In the genomic region with DNA sequence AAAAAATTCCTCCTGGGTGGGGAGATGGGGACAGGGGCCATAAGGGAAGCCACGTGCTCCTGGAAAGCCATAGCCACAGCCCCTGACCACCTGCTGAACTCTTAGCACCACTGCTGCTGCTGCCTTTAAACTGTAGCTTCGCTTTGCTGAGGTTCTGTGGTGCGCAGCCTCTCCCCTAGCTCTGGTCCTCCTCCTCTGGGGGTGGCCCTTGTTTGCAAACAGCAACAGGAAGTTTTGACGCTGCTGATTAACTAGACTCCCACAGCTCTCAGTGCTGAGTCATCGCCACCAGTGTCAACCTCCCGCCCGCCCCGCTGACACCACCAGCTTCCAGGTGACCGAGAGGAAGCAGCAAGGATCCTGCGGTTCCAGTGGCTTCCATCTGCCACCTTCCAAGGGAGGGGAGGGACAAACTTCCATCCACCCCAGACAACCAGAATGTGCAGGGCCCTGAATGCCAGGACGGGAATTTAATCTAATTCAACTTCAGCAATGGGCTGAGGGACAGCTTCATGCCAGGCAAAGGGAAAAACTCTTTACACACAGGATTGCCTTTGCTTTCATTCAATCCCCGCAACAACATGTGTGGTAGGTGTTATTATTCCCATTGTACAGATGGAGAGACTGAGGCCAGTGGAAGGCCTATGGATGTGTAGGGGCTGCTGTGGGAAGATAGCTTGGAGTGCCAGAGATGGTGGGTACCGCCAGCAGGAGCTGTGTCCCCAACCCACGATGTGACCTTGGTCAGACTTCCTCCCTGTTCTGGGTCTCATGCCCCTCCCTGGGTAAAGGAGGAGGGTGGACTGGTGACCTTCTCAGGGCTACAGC, we compare ENCODE assay signal across 8 cellular contexts. TPM values are rescaled to one million over a fixed set of nuclear protein-coding genes. Genes with fewer than 3 reads are reported as not detected.
DNase-seq lines count a peak whose midpoint lies in the region; ATAC-seq, FAIRE-seq and TF ChIP-seq lines count a peak whose summit lies in the region.

No MANE protein-coding gene starts in this region.

- H3K36me3 ChIP-seq in Peyer's patch (no peaks in the 10 kb centered on the region), left ventricle myocardium inferior (no peaks in the 10 kb centered on the region), small intestine (ENCODE audit: control insufficient read depth in 2 of 2, insufficient read depth in 2 of 2, low read length in 2 of 2) (no peaks in the 10 kb centered on the region)

- no peaks in the 10 kb centered on the region for H3K9me3 Mint-ChIP-seq in activated T-helper 2 cell treated with anti-CD3 and anti-CD28 coated beads, Interferon-gamma antibody, Interleukin-2, Interleukin-4, amounts not matched to agents 10 μg/mL and 5 μg/mL and 100 μg/mL, durations not matched to agents 14 hours and 24 hours and 36 hours

- peak; percentile 99 for ATAC-seq in GM19043 (IDR thresholded peaks at IDR 0.05; ENCODE audit: low read depth, unreplicated experiment)
- peak; percentile 98 for ATAC-seq in HG03175 (IDR thresholded peaks at IDR 0.05; ENCODE audit: unreplicated experiment)

- no peak for FAIRE-seq in small intestine (lab: Jason Lieb, UNC)

- no peaks in the 10 kb centered on the region for H3K36me3 Mint-ChIP-seq in activated T-helper 2 cell treated with anti-CD3 and anti-CD28 coated beads, Interferon-gamma antibody, Interleukin-2, Interleukin-4, amounts not matched to agents 10 μg/mL and 5 μg/mL and 100 μg/mL, durations not matched to agents 14 hours and 24 hours and 36 hours (ENCODE audit: low read depth)

- peak overlapping the region; percentile 39 for H3K4me3 Mint-ChIP-seq in activated T-helper 2 cell treated with anti-CD3 and anti-CD28 coated beads, Interferon-gamma antibody, Interleukin-2, Interleukin-4, amounts not matched to agents 10 μg/mL and 5 μg/mL and 100 μg/mL, durations not matched to agents 14 hours and 24 hours and 36 hours (ENCODE audit: low read depth)

- intact Hi-C loops in activated T-helper 2 cell treated with anti-CD3 and anti-CD28 coated beads, Interferon-gamma antibody, Interleukin-2, Interleukin-4, amounts not matched to agents 10 μg/mL and 5 μg/mL and 100 μg/mL, durations not matched to agents 14 hours and 24 hours and 36 hours (cut with micrococcal nuclease), result loop anchor here (2.0 to 5.0 kb wide), 2 partner anchors 73 to 190 kb away; a partner anchor contains a TSS
- intact Hi-C loops in left ventricle myocardium inferior (cut with micrococcal nuclease), result no loop called here

- no peaks in the 10 kb centered on the region for H3K9me3 ChIP-seq in Peyer's patch
- H3K9me3 ChIP-seq in left ventricle myocardium inferior (replicated peaks), result no peaks in the 10 kb centered on the region
- H3K9me3 ChIP-seq in small intestine (ENCODE audit: control insufficient read depth, low read depth), result no peaks in the 10 kb centered on the region

- H3K4me3 ChIP-seq in Peyer's patch, result no peak overlapping the region
- no peak overlapping the region for H3K4me3 ChIP-seq in left ventricle myocardium inferior
- no peak overlapping the region for H3K4me3 ChIP-seq in small intestine (ENCODE audit: low read depth in 1 of 2, low read length in 2 of 2)

- TF ChIP-seq POLR2A in Peyer's patch (IDR thresholded peaks at IDR 0.05), result peak; percentile 15 to 48

- peaks cover 0 to 32% (median 7%) of the 10 kb centered on the region in 4 donors for H3K4me1 ChIP-seq in Peyer's patch
- peaks cover 45% of the 10 kb centered on the region for H3K4me1 ChIP-seq in left ventricle myocardium inferior
- H3K4me1 ChIP-seq in small intestine (ENCODE audit: control insufficient read depth in 2 of 2, insufficient read depth in 1 of 2, low read depth in 1 of 2, low read length in 1 of 2), result peaks cover 11 to 16% of the 10 kb centered on the region in 2 donors

- DNase-seq in Peyer's patch (peak; percentile 70 to 95 (median 87)), left ventricle myocardium inferior (peak; percentile 75), small intestine (peak; percentile 97), NCI-H446 treated with DMSO at 0.1 percent for 48 hours (lab: John Stamatoyannopoulos, UW) (no peak)
- DNase-seq in activated T-helper 2 cell treated with anti-CD3 and anti-CD28 coated beads, Interferon-gamma antibody, Interleukin-2, Interleukin-4, amounts not matched to agents 10 μg/mL and 5 μg/mL and 100 μg/mL, durations not matched to agents 14 hours and 24 hours and 36 hours (ENCODE audit: low spot score), result peak; percentile 78

- H3K27ac ChIP-seq in C4-2B (peak overlapping the region; percentile 28), Peyer's patch (peak overlapping the region; percentile 38 to 88 (median 56)), left ventricle myocardium inferior (replicated peaks) (peak overlapping the region; percentile 71), small intestine (ENCODE audit: low read depth in 1 of 2, low read length in 1 of 2) (peak overlapping the region; percentile 72 to 83)

- H3K27me3 Mint-ChIP-seq in activated T-helper 2 cell treated with anti-CD3 and anti-CD28 coated beads, Interferon-gamma antibody, Interleukin-2, Interleukin-4, amounts not matched to agents 10 μg/mL and 5 μg/mL and 100 μg/mL, durations not matched to agents 14 hours and 24 hours and 36 hours (ENCODE audit: low read depth), result peaks cover 17% of the 10 kb centered on the region

- H3K4me1 Mint-ChIP-seq in activated T-helper 2 cell treated with anti-CD3 and anti-CD28 coated beads, Interferon-gamma antibody, Interleukin-2, Interleukin-4, amounts not matched to agents 10 μg/mL and 5 μg/mL and 100 μg/mL, durations not matched to agents 14 hours and 24 hours and 36 hours (ENCODE audit: low read depth), result peaks cover 17% of the 10 kb centered on the region

- TF ChIP-seq CTCF in C4-2B (conservative IDR thresholded peaks at IDR 0.05) (no peak), Peyer's patch (IDR thresholded peaks at IDR 0.05) (no peak), left ventricle myocardium inferior (IDR thresholded peaks at IDR 0.05; ENCODE audit: borderline replicate concordance) (no peak)

- 14 to 29% (median 15%) methylated on average over 14 of the region's 14 CpGs for WGBS in small intestine, 3 donors

- H3K27me3 ChIP-seq in Peyer's patch (no peaks in the 10 kb centered on the region), left ventricle myocardium inferior (ENCODE audit: low read depth) (no peaks in the 10 kb centered on the region), small intestine (ENCODE audit: control insufficient read depth in 2 of 2, insufficient read depth in 2 of 2, low read length in 2 of 2) (no peaks in the 10 kb centered on the region)

- H3K27ac Mint-ChIP-seq in activated T-helper 2 cell treated with anti-CD3 and anti-CD28 coated beads, Interferon-gamma antibody, Interleukin-2, Interleukin-4, amounts not matched to agents 10 μg/mL and 5 μg/mL and 100 μg/mL, durations not matched to agents 14 hours and 24 hours and 36 hours, result peak overlapping the region; percentile 70

RNA-seq across cellular contexts. Expression of a gene that starts 8.1 kb away (rescaled TPM):
- total RNA-seq in Peyer's patch (100 to 1,000 TPM in 3 of 4 donors, 10 to 100 TPM in 1; 29.7 to 530 (median 272) TPM), left ventricle myocardium inferior (63.5 TPM)
- total RNA-seq in activated T-helper 2 cell treated with anti-CD3 and anti-CD28 coated beads, Interferon-gamma antibody, Interleukin-2, Interleukin-4, amounts not matched to agents 10 μg/mL and 5 μg/mL and 100 μg/mL, durations not matched to agents 14 hours and 24 hours and 36 hours, result 0.16 and 0.52 TPM in 2 replicates
- polyA plus RNA-seq in small intestine, result 100 to 1,000 TPM in 2 of 3 donors, 10 to 100 TPM in 1; 12.8 to 237 (median 173) TPM

Comparison
In these comparisons a context has a peak if more than half of its experiments do, and no peak if none do; other contexts are left out.
1. RNA of a gene that starts 8.1 kb away (total RNA-seq): 29.7 to 530 TPM in Peyer's patch and 63.5 TPM in left ventricle myocardium inferior (single experiment); 0.16 to 0.52 TPM in activated T-helper 2 cell treated with anti-CD3 and anti-CD28 coated beads, Interferon-gamma antibody, Interleukin-2, Interleukin-4, amounts not matched to agents 10 μg/mL and 5 μg/mL and 100 μg/mL, durations not matched to agents 14 hours and 24 hours and 36 hours; every median in the first group is over 10 times any median in the second.
2. Peak in every context shown above with its lines, with median percentiles within 50 percentile points of each other: H3K27ac ChIP-seq.